23 cellular contexts compared by ENCODE assay signal in the genomic region with DNA sequence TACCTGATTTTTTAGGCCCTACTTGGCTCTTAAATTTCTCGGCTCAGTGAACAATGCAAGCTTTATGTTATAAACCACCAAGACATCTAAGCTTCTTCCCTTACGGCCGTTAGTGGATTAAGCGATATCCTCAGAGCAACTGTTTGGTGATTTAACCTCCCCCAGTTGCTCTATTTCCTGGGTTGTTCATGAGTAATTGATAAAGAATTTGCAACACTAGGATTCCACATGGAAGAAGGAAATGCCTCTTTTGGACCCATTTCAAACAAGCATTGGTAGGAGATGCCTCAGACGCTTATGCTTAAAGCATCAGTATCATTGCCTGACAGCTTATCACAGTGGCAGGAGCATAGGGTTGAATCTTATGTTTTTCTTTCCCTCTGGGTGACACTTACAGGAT.
DNase-seq lines count a peak whose midpoint lies in the region; ATAC-seq and TF ChIP-seq lines count a peak whose summit lies in the region.
"Had no signal": no experiment of that assay in that cellular context is flagged by ENCODE, and none has a peak within 500 bp of the region (broad histone marks: within the 10 kb centered on the region; RNA-seq: fewer than 3 reads in every experiment).

No MANE protein-coding gene starts in this region.

- H4K8ac ChIP-seq in H9 (replicated peaks; ENCODE audit: insufficient read length, low read depth, low read length), result no peak overlapping the region

- H3K4me2 ChIP-seq in H9 (ENCODE audit: insufficient read depth, insufficient read length, low read length), result no peak overlapping the region
- H3K4me2 ChIP-seq: GM23338 had no signal

- H3K36me3 Mint-ChIP-seq in H9 (ENCODE audit: insufficient read depth in 1 of 3, low read depth in 3 of 3), result no peaks in the 10 kb centered on the region
- H3K36me3 Mint-ChIP-seq: activated naive CD4-positive, alpha-beta T cell treated with anti-CD3 and anti-CD28 coated beads, Interleukin-2, amount 10 ng/mL, durations not matched to agents 7 days and 5 days; CD14-positive monocyte; naive B cell had no signal

- H2BK5ac ChIP-seq in H9 (ENCODE audit: insufficient read length, low read length), result no peak overlapping the region

- no peak overlapping the region for H3K4me3 Mint-ChIP-seq in H9
- H3K4me3 Mint-ChIP-seq: activated naive CD4-positive, alpha-beta T cell treated with anti-CD3 and anti-CD28 coated beads, Interleukin-2, amount 10 ng/mL, durations not matched to agents 7 days and 5 days; CD14-positive monocyte; GM23338; naive B cell had no signal

- no peaks in the 10 kb centered on the region for H3K36me3 ChIP-seq in A673 (ENCODE audit: insufficient read depth, low read length, poor library complexity, severe bottlenecking)
- H3K36me3 ChIP-seq: thoracic aorta had no signal

- WGBS in H9 (ENCODE audit: extremely low coverage, insufficient read length, low lambda C conversion rate), result no CpG with 5 or more reads among the region's 5 CpGs

- no peaks in the 10 kb centered on the region for H3K79me2 ChIP-seq in H9 (ENCODE audit: insufficient read depth, low read length)

- no peak overlapping the region for H4K5ac ChIP-seq in H9 (ENCODE audit: insufficient read length, low read depth, low read length)

- POLR2A ChIA-PET in A673 (lab: Charles Lee; ENCODE audit: low non-redundant PET), result no interaction called here

- H2BK15ac ChIP-seq in H9 (ENCODE audit: low read depth, low read length), result no peak overlapping the region

- H3K4me1 Mint-ChIP-seq in H9, result peaks cover 0 to 2% of the 10 kb centered on the region in 2 experiments; a peak in 2 of 4 replicates
- H3K4me1 Mint-ChIP-seq: activated naive CD4-positive, alpha-beta T cell treated with anti-CD3 and anti-CD28 coated beads, Interleukin-2, amount 10 ng/mL, durations not matched to agents 7 days and 5 days; CD14-positive monocyte; GM23338; naive B cell had no signal

- CTCF ChIA-PET in A673 (lab: Charles Lee), result no interaction called here

- no peak overlapping the region for H2AK5ac ChIP-seq in H9 (ENCODE audit: insufficient read length, low read length)

- H3K4me1 ChIP-seq in A673 (ENCODE audit: insufficient read depth, low read length, poor library complexity, severe bottlenecking) (no peaks in the 10 kb centered on the region), H9 (ENCODE audit: insufficient read depth, low read length) (no peaks in the 10 kb centered on the region)

- no peak overlapping the region for H3K4me3 ChIP-seq in A673 (ENCODE audit: low read depth, low read length, poor library complexity, severe bottlenecking)
- no peak overlapping the region for H3K4me3 ChIP-seq in astrocyte of the cerebellum (ENCODE audit: low read depth, low read length)
- H3K4me3 ChIP-seq: GM23338, thoracic aorta had no signal

- no peak overlapping the region for H3K27ac Mint-ChIP-seq in H9
- H3K27ac Mint-ChIP-seq: activated naive CD4-positive, alpha-beta T cell treated with anti-CD3 and anti-CD28 coated beads, Interleukin-2, amount 10 ng/mL, durations not matched to agents 7 days and 5 days; CD14-positive monocyte; GM23338; naive B cell had no signal

- H3K27me3 Mint-ChIP-seq in H9 (ENCODE audit: low read depth), result no peaks in the 10 kb centered on the region
- H3K27me3 Mint-ChIP-seq: activated naive CD4-positive, alpha-beta T cell treated with anti-CD3 and anti-CD28 coated beads, Interleukin-2, amount 10 ng/mL, durations not matched to agents 7 days and 5 days; naive B cell had no signal

- H2BK120ac ChIP-seq in H9 (ENCODE audit: low read depth, low read length, poor library complexity, severe bottlenecking), result no peak overlapping the region

- no peaks in the 10 kb centered on the region for H3K79me1 ChIP-seq in H9 (ENCODE audit: insufficient read depth, low read depth, low read length, poor library complexity, severe bottlenecking)

- H3K23me2 ChIP-seq in H9 (ENCODE audit: insufficient read length, low read depth, low read length, poor library complexity, severe bottlenecking), result no peaks in the 10 kb centered on the region

- H3K23ac ChIP-seq in H9 (ENCODE audit: insufficient read length, low read depth, low read length), result no peak overlapping the region

- H3K18ac ChIP-seq in H9 (ENCODE audit: insufficient read length, low read depth, low read length), result no peak overlapping the region

- ATAC-seq in HG02623 (IDR thresholded peaks at IDR 0.05; ENCODE audit: unreplicated experiment) (no peak), GM19324 (IDR thresholded peaks at IDR 0.05; ENCODE audit: low FRiP score, unreplicated experiment) (no peak)
- ATAC-seq: GM23338 had no signal

- H2BK12ac ChIP-seq in H9 (ENCODE audit: insufficient read length, low read depth, low read length), result no peak overlapping the region

- H3K4ac ChIP-seq in H9 (ENCODE audit: low read depth, low read length), result no peak overlapping the region

- H3K9me3 Mint-ChIP-seq in H9, result no peaks in the 10 kb centered on the region

- in situ Hi-C loops in astrocyte of the cerebellum (cut with HindIII; ENCODE audit: low sequenced_read_pairs), result no loop called here

- no peaks in the 10 kb centered on the region for H3K9me3 ChIP-seq in A673 (ENCODE audit: low read depth, low read length, poor library complexity, severe bottlenecking)
- no peaks in the 10 kb centered on the region for H3K9me3 ChIP-seq in H9 (ENCODE audit: control insufficient read depth, low read depth, low read length)
- H3K9me3 ChIP-seq: thoracic aorta had no signal

- no peak overlapping the region for H3K14ac ChIP-seq in H9 (ENCODE audit: insufficient read depth, low read length)

- H3K27ac ChIP-seq in A673 (ENCODE audit: low read depth, low read length, poor library complexity, severe bottlenecking) (no peak overlapping the region), H9 (ENCODE audit: insufficient read length, low read depth, low read length) (no peak overlapping the region)
- H3K27ac ChIP-seq: 22Rv1, HL-60, thoracic aorta, VCaP had no signal

- peak; percentile 64 for DNase-seq in A673 (ENCODE audit: low spot score)
- peak; percentile 96 for DNase-seq in HT1080 (ENCODE audit: low read depth)
- peak; percentile 56 for DNase-seq in astrocyte of the cerebellum (ENCODE audit: low read depth)
- peak; percentile 87 for DNase-seq in kidney tubule cell (ENCODE audit: low spot score)
- DNase-seq in H9, result no peak
- no peak for DNase-seq in amygdala (lab: John Stamatoyannopoulos, UW)
- DNase-seq: activated CD4-positive, alpha-beta T cell treated with anti-CD3 and anti-CD28 coated beads, Interleukin-2, amount 50 U/mL, for 4 hours; activated naive CD4-positive, alpha-beta T cell treated with anti-CD3 and anti-CD28 coated beads, Interleukin-2, amount 10 ng/mL, durations not matched to agents 7 days and 5 days; DMS153; naive B cell; NCI-H1694 treated with DMSO at 0.1 percent for 48 hours; NCI-H446; posterior cingulate gyrus; Right ventricle myocardium superior; T-helper 1 cell had no signal

- no peak overlapping the region for H3K9ac ChIP-seq in H9 (ENCODE audit: extremely low read depth, insufficient read length, low read length)

- H3T11ph ChIP-seq in H9 (ENCODE audit: low read length), result no peak overlapping the region

- no peaks in the 10 kb centered on the region for H4K20me1 ChIP-seq in H9 (ENCODE audit: control insufficient read depth, insufficient read depth, insufficient read length)

- H3K27me3 ChIP-seq in A673 (replicated peaks; ENCODE audit: insufficient read depth, low read depth, low read length, poor library complexity) (no peaks in the 10 kb centered on the region), H9 (ENCODE audit: insufficient read depth, low read length) (no peaks in the 10 kb centered on the region)

- H2AFZ ChIP-seq in H9 (ENCODE audit: low read length), result no peak overlapping the region
- H2AFZ ChIP-seq: GM23338 had no signal

- intact Hi-C loops in A673 (cut with micrococcal nuclease; ENCODE audit: unreplicated experiment), result no loop called here

- H2BK20ac ChIP-seq in H9 (ENCODE audit: low read depth, low read length, poor library complexity, severe bottlenecking), result no peak overlapping the region

- TF ChIP-seq CTCF in A673 (conservative IDR thresholded peaks at IDR 0.05; ENCODE audit: low read depth, low read length), result no peak
- no peak for TF ChIP-seq CTCF in astrocyte of the cerebellum (IDR thresholded peaks at IDR 0.05; ENCODE audit: low read depth, low read length, missing control alignments)
- no peak for TF ChIP-seq CTCF in H9 (conservative IDR thresholded peaks at IDR 0.05)

- H4K91ac ChIP-seq in H9 (ENCODE audit: insufficient read length, low read depth, low read length), result no peak overlapping the region

- no peak overlapping the region for H3K56ac ChIP-seq in H9 (ENCODE audit: insufficient read length, low read depth, low read length)

- no TSS peak for BruUV-seq in A673 (replicated peaks; lab: Mats Ljungman, UMichigan)

Comparison
In these comparisons a context has a peak if more than half of its experiments do, and no peak if none do; other contexts are left out.
1. DNase-seq: peak in A673 (single experiment), HT1080 (single experiment), astrocyte of the cerebellum (single experiment) and kidney tubule cell (single experiment); none in H9 (single experiment) and amygdala (0 of 56).